9 cellular contexts compared by ENCODE assay signal in the genomic region with DNA sequence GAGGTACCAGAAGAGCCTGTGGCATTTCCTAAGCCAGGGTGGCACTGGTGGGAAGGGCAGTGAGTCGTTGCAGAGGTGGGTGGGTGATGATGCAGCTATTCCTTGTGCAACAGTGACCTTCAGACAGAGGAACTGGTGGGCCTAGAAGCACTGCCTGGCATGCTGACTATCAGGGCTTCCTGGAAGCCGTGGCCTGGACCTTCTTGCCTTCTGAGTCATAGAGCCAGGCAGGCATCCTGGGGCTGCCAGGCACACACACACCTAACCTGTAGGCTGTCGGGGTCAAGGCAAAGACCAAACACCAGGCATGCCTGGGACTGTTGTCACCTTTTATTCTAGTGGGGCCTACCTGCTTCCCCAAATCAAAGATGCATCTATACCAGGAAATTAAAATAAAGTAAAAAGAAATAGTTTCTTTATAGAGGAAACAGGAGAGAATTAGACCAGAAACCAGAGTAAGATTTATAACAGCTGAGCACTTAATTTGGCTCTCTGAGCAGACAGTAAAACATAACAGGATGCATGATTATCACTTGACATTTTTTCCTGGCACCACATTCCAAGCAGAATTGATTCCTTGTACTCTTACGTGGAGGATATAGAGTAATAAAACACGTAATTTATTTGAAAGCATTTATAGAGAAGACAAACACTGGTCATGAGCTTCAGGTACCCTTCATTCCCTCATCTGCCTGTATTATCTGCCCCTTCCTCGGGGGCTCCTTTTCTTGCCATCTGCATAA. TPM values are rescaled to one million over a fixed set of nuclear protein-coding genes. Genes with fewer than 3 reads are reported as not detected.
A peak's percentile ranks its signal among the peaks of the same experiment; 100 is the strongest.
DNase-seq lines count a peak whose midpoint lies in the region; ATAC-seq and TF ChIP-seq lines count a peak whose summit lies in the region.
"Had no signal": no experiment of that assay in that cellular context is flagged by ENCODE, and none has a peak within 500 bp of the region (broad histone marks: within the 10 kb centered on the region; RNA-seq: fewer than 3 reads in every experiment).

No MANE protein-coding gene starts in this region.

- H3K27ac Mint-ChIP-seq in activated CD4-positive, alpha-beta T cell treated with anti-CD3 and anti-CD28 coated beads, Interleukin-2, amount 10 ng/mL, durations not matched to agents 7 days and 5 days = peak overlapping the region; percentile 74

- H3K27me3 Mint-ChIP-seq in activated CD4-positive, alpha-beta T cell treated with anti-CD3 and anti-CD28 coated beads, Interleukin-2, amount 10 ng/mL, durations not matched to agents 7 days and 5 days = no peaks in the 10 kb centered on the region

- no peak overlapping the region for H3K4me3 Mint-ChIP-seq in activated CD4-positive, alpha-beta T cell treated with anti-CD3 and anti-CD28 coated beads, Interleukin-2, amount 10 ng/mL, durations not matched to agents 7 days and 5 days

- no peaks in the 10 kb centered on the region for H3K9me3 Mint-ChIP-seq in activated CD4-positive, alpha-beta T cell treated with anti-CD3 and anti-CD28 coated beads, Interleukin-2, amount 10 ng/mL, durations not matched to agents 7 days and 5 days

- DNase-seq in HCEC 1CT (peak; percentile 5), fibroblast of mammary gland (ENCODE audit: low read depth) (peak; percentile 39), NCI-H2107 (lab: John Stamatoyannopoulos, UW) (no peak), NCI-H2227 treated with DMSO at 0.1 percent for 48 hours (lab: John Stamatoyannopoulos, UW) (no peak), COLO829 (ENCODE audit: low spot score) (no peak)
- peak; percentile 25 for DNase-seq in activated CD4-positive, alpha-beta T cell treated with anti-CD3 and anti-CD28 coated beads, Interleukin-2, amount 10 ng/mL, durations not matched to agents 7 days and 5 days
- peak; percentile 44 to 47 for DNase-seq in stimulated activated CD4-positive, alpha-beta T cell treated with anti-CD3 and anti-CD28 coated beads, Interleukin-15, amount 100 ng/mL, for 48 hours (ENCODE audit: low read depth in 2 of 2)
- DNase-seq: SHP77 treated with DMSO at 0.1 percent for 48 hours had no signal

- CTCF ChIA-PET in activated CD4-positive, alpha-beta T cell treated with anti-CD3 and anti-CD28 coated beads, Interleukin-2, amount 10 ng/mL, durations not matched to agents 7 days and 5 days (lab: Charles Lee) = interaction anchor here (1.2 kb wide), 1 partner anchor 74 kb away, joined by 3 read pairs; no protein-coding TSS in a partner anchor

- no peak for TF ChIP-seq CTCF in fibroblast of mammary gland (conservative IDR thresholded peaks at IDR 0.05; ENCODE audit: control insufficient read depth, insufficient read depth, low read depth, low read length)

- peaks cover 64% of the 10 kb centered on the region for H3K36me3 Mint-ChIP-seq in activated CD4-positive, alpha-beta T cell treated with anti-CD3 and anti-CD28 coated beads, Interleukin-2, amount 10 ng/mL, durations not matched to agents 7 days and 5 days (ENCODE audit: low read depth)

- ATAC-seq in GM21390 (IDR thresholded peaks at IDR 0.05; ENCODE audit: unreplicated experiment) = no peak

- no peak overlapping the region for H3K4me3 ChIP-seq in fibroblast of mammary gland (ENCODE audit: control insufficient read depth, low read depth, low read length)

- H3K4me1 Mint-ChIP-seq in activated CD4-positive, alpha-beta T cell treated with anti-CD3 and anti-CD28 coated beads, Interleukin-2, amount 10 ng/mL, durations not matched to agents 7 days and 5 days = peaks cover 47% of the 10 kb centered on the region

- POLR2A ChIA-PET in activated CD4-positive, alpha-beta T cell treated with anti-CD3 and anti-CD28 coated beads, Interleukin-2, amount 10 ng/mL, durations not matched to agents 7 days and 5 days (lab: Charles Lee) = interaction anchor here (0.6 kb wide), 1 partner anchor 173 kb away, joined by 3 read pairs; no protein-coding TSS in a partner anchor

RNA-seq across cellular contexts. Expression of gene NANS, which starts 25.1 kb away (rescaled TPM):
- total RNA-seq in activated CD4-positive, alpha-beta T cell treated with anti-CD3 and anti-CD28 coated beads, Interleukin-2, amount 10 ng/mL, durations not matched to agents 7 days and 5 days = 10 to 100 TPM; 37.2 to 38.3 TPM

RNA-seq across cellular contexts. Expression of gene TRIM14, which starts 37.4 kb away (rescaled TPM):
- 100 to 1,000 TPM; 116 to 124 TPM for total RNA-seq in activated CD4-positive, alpha-beta T cell treated with anti-CD3 and anti-CD28 coated beads, Interleukin-2, amount 10 ng/mL, durations not matched to agents 7 days and 5 days

Comparison
In these comparisons a context has a peak if more than half of its experiments do, and no peak if none do; other contexts are left out.
1. DNase-seq: peak in HCEC 1CT (single experiment), activated CD4-positive, alpha-beta T cell treated with anti-CD3 and anti-CD28 coated beads, Interleukin-2, amount 10 ng/mL, durations not matched to agents 7 days and 5 days (single experiment), fibroblast of mammary gland (single experiment) and stimulated activated CD4-positive, alpha-beta T cell treated with anti-CD3 and anti-CD28 coated beads, Interleukin-15, amount 100 ng/mL, for 48 hours (2 of 2); none in NCI-H2107 (single experiment), NCI-H2227 treated with DMSO at 0.1 percent for 48 hours (single experiment) and COLO829 (single experiment).